In the genomic region with DNA sequence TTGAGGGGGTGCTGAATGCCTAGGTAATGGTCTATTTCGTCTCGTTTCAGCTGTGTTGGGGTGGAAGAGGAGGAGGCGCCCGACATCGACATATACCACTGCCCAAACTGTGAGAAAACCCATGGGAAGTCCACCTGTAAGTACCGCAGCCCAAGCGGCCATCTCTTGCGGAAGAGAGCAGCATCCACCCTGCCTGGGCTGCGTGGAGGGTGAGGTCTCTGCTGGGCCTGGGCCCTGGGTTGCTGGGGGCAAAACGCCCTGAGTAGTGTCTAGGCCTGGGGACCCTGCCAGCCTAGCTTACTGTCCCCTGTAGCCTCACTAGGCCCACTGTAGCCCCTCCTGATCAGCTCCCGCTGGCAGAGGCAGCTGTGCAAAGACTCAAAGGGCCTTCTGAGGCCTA, we compare ENCODE assay signal across 19 cellular contexts.
"Had no signal": no experiment of that assay in that cellular context is flagged by ENCODE, and none has a peak within 500 bp of the region (broad histone marks: within the 10 kb centered on the region; RNA-seq: fewer than 3 reads in every experiment).

No MANE protein-coding gene starts in this region.

- H3K27ac Mint-ChIP-seq: dendritic cell treated with granulocyte-macrophage colony-stimulating factor and Interleukin-4, amounts not matched to agents 40 ng/mL and 50 ng/mL, for 4 days; endodermal cell; memory B cell had no signal

- H3K9me3 Mint-ChIP-seq: effector memory CD8-positive, alpha-beta T cell had no signal

- H3K27ac ChIP-seq: epithelial cell of prostate, foreskin keratinocyte, gastroesophageal sphincter, heart right ventricle, left lung, lower lobe of right lung had no signal

- ATAC-seq: effector memory CD8-positive, alpha-beta T cell; esophagus mucosa; foreskin keratinocyte; gastroesophageal sphincter; left cardiac atrium; left lung; left ventricle myocardium superior; lower lobe of right lung had no signal

- H3K27me3 ChIP-seq: foreskin keratinocyte, gastroesophageal sphincter, heart right ventricle, left lung had no signal

- H3K4me1 ChIP-seq: foreskin keratinocyte, left lung, lower lobe of right lung had no signal

- H3K4me3 ChIP-seq: gastroesophageal sphincter, heart right ventricle, left lung, lower lobe of right lung had no signal

- H3K27me3 Mint-ChIP-seq: dendritic cell treated with granulocyte-macrophage colony-stimulating factor and Interleukin-4, amounts not matched to agents 40 ng/mL and 50 ng/mL, for 4 days; effector memory CD8-positive, alpha-beta T cell; memory B cell had no signal

- DNase-seq: cortex of kidney; effector CD8-positive, alpha-beta T cell; effector memory CD8-positive, alpha-beta T cell; endodermal cell; erythroblast; foreskin keratinocyte; heart right ventricle; hippocampal formation; left cardiac atrium; left lung; left ventricle myocardium superior; lower lobe of right lung; mesendoderm; midbrain had no signal

- H3K4me1 Mint-ChIP-seq: endodermal cell, memory B cell had no signal

- H3K4me3 Mint-ChIP-seq: dendritic cell treated with granulocyte-macrophage colony-stimulating factor and Interleukin-4, amounts not matched to agents 40 ng/mL and 50 ng/mL, for 4 days; effector memory CD8-positive, alpha-beta T cell; endodermal cell; memory B cell had no signal
